ENCODE assay signal across 22 cellular contexts in genomic region chr3:101177577-101177976, GRCh38.
DNase-seq lines count a peak whose midpoint lies in the region; ATAC-seq and TF ChIP-seq lines count a peak whose summit lies in the region.
"Had no signal": no experiment of that assay in that cellular context is flagged by ENCODE, and none has a peak within 500 bp of the region (broad histone marks: within the 10 kb centered on the region; RNA-seq: fewer than 3 reads in every experiment).

No MANE protein-coding gene starts in this region.

- TF ChIP-seq EP300 in esophagus muscularis mucosa (IDR thresholded peaks at IDR 0.05) = no peak

- TF ChIP-seq POLR2A in esophagus muscularis mucosa (IDR thresholded peaks at IDR 0.05; ENCODE audit: low read depth) = no peak

- no peaks in the 10 kb centered on the region for H3K36me3 ChIP-seq in esophagus muscularis mucosa
- H3K36me3 ChIP-seq in osteoblast (ENCODE audit: insufficient read depth, low read length) = no peaks in the 10 kb centered on the region
- H3K36me3 ChIP-seq: BE2C; BLaER1 treated with 17β-estradiol and CSF1 and Interleukin-3, amounts not matched to agents 10 nM and 100 nM; HAP-1 had no signal

- H3K4me1 ChIP-seq in esophagus muscularis mucosa (peaks cover 0 to 10% (median 0%) of the 10 kb centered on the region in 4 donors), osteoblast (ENCODE audit: insufficient read depth, low read length) (peaks cover 6% of the 10 kb centered on the region)
- H3K4me1 ChIP-seq: HAP-1 had no signal

- H3K27me3 ChIP-seq in esophagus muscularis mucosa (no peaks in the 10 kb centered on the region), osteoblast (ENCODE audit: insufficient read depth, low read length) (no peaks in the 10 kb centered on the region)
- H3K27me3 ChIP-seq: BE2C; BLaER1 treated with 17β-estradiol and CSF1 and Interleukin-3, amounts not matched to agents 10 nM and 100 nM had no signal

- H3K4me3 ChIP-seq in esophagus muscularis mucosa (no peak overlapping the region), osteoblast (ENCODE audit: insufficient read depth, low read length) (no peak overlapping the region)
- H3K4me3 ChIP-seq: A549; BLaER1 treated with 17β-estradiol and CSF1 and Interleukin-3, amounts not matched to agents 10 nM and 100 nM; HAP-1 had no signal

- DNase-seq in activated CD8-positive, alpha-beta T cell treated with anti-CD3 and anti-CD28 coated beads for 36 hours = no peak
- no peak for DNase-seq in activated CD8-positive, alpha-beta T cell treated with anti-CD3 and anti-CD28 coated beads, Interleukin-2, amount 10 ng/mL, durations not matched to agents 7 days and 5 days
- DNase-seq in esophagus muscularis mucosa (ENCODE audit: extremely low spot score) = peak; percentile 14
- DNase-seq in osteoblast (ENCODE audit: insufficient read length, low spot score, missing footprints) = no peak
- DNase-seq in foreskin melanocyte = no peak
- no peak for DNase-seq in retina
- DNase-seq: 8988T; ACHN; AML-193; BE2C; CD4-positive, alpha-beta T cell; CD8-positive, alpha-beta memory T cell; DMS 273 treated with DMSO at 0.1 percent for 48 hours; DMS79 treated with DMSO at 0.1 percent for 48 hours; GF-D8; GOT3; HFFc6 had no signal

- peak overlapping the region; percentile 9 for H2AFZ ChIP-seq in osteoblast (ENCODE audit: low read length)

- H4K20me1 ChIP-seq in osteoblast (ENCODE audit: insufficient read depth, low read length) = no peaks in the 10 kb centered on the region
- H4K20me1 ChIP-seq: BLaER1 treated with 17β-estradiol and CSF1 and Interleukin-3, amounts not matched to agents 10 nM and 100 nM had no signal

- no peak overlapping the region for H3K4me3 Mint-ChIP-seq in activated CD8-positive, alpha-beta T cell treated with anti-CD3 and anti-CD28 coated beads for 36 hours
- H3K4me3 Mint-ChIP-seq in activated CD8-positive, alpha-beta T cell treated with anti-CD3 and anti-CD28 coated beads, Interleukin-2, amount 10 ng/mL, durations not matched to agents 7 days and 5 days = no peak overlapping the region
- no peak overlapping the region for H3K4me3 Mint-ChIP-seq in activated T-helper 17 cell treated with anti-CD3 and anti-CD28 coated beads, Interleukin-2, amount 50 U/mL, for 72 hours
- H3K4me3 Mint-ChIP-seq: CD14-positive monocyte; CD4-positive, alpha-beta T cell; CD8-positive, alpha-beta memory T cell; HFFc6 had no signal

- H3K4me2 ChIP-seq in osteoblast (ENCODE audit: insufficient read depth, low read length) = no peak overlapping the region
- H3K4me2 ChIP-seq: A549; BLaER1 treated with 17β-estradiol and CSF1 and Interleukin-3, amounts not matched to agents 10 nM and 100 nM had no signal

- no peaks in the 10 kb centered on the region for H3K36me3 Mint-ChIP-seq in activated CD8-positive, alpha-beta T cell treated with anti-CD3 and anti-CD28 coated beads for 36 hours (ENCODE audit: low read depth)
- H3K36me3 Mint-ChIP-seq in activated CD8-positive, alpha-beta T cell treated with anti-CD3 and anti-CD28 coated beads, Interleukin-2, amount 10 ng/mL, durations not matched to agents 7 days and 5 days (ENCODE audit: low read depth) = no peaks in the 10 kb centered on the region
- no peaks in the 10 kb centered on the region for H3K36me3 Mint-ChIP-seq in activated T-helper 17 cell treated with anti-CD3 and anti-CD28 coated beads, Interleukin-2, amount 50 U/mL, for 72 hours (ENCODE audit: low read depth)
- H3K36me3 Mint-ChIP-seq: CD14-positive monocyte; CD8-positive, alpha-beta memory T cell had no signal

- no peaks in the 10 kb centered on the region for H3K4me1 Mint-ChIP-seq in activated CD8-positive, alpha-beta T cell treated with anti-CD3 and anti-CD28 coated beads for 36 hours (ENCODE audit: low read depth)
- no peaks in the 10 kb centered on the region for H3K4me1 Mint-ChIP-seq in activated CD8-positive, alpha-beta T cell treated with anti-CD3 and anti-CD28 coated beads, Interleukin-2, amount 10 ng/mL, durations not matched to agents 7 days and 5 days (ENCODE audit: low read depth)
- no peaks in the 10 kb centered on the region for H3K4me1 Mint-ChIP-seq in activated T-helper 17 cell treated with anti-CD3 and anti-CD28 coated beads, Interleukin-2, amount 50 U/mL, for 72 hours
- H3K4me1 Mint-ChIP-seq: CD14-positive monocyte; CD8-positive, alpha-beta memory T cell had no signal

- no peak overlapping the region for H3K27ac Mint-ChIP-seq in activated CD8-positive, alpha-beta T cell treated with anti-CD3 and anti-CD28 coated beads for 36 hours
- no peak overlapping the region for H3K27ac Mint-ChIP-seq in activated CD8-positive, alpha-beta T cell treated with anti-CD3 and anti-CD28 coated beads, Interleukin-2, amount 10 ng/mL, durations not matched to agents 7 days and 5 days
- no peak overlapping the region for H3K27ac Mint-ChIP-seq in activated T-helper 17 cell treated with anti-CD3 and anti-CD28 coated beads, Interleukin-2, amount 50 U/mL, for 72 hours
- H3K27ac Mint-ChIP-seq: CD14-positive monocyte; CD4-positive, alpha-beta T cell; CD8-positive, alpha-beta memory T cell; HFFc6 had no signal

- TF ChIP-seq CTCF in activated CD8-positive, alpha-beta T cell treated with anti-CD3 and anti-CD28 coated beads for 36 hours (IDR thresholded peaks at IDR 0.05) = no peak
- TF ChIP-seq CTCF in esophagus muscularis mucosa (IDR thresholded peaks at IDR 0.05) = no peak
- no peak for TF ChIP-seq CTCF in osteoblast (IDR thresholded peaks at IDR 0.05; ENCODE audit: extremely low read depth, low read depth, low read length)

- H3K9me3 Mint-ChIP-seq in activated CD8-positive, alpha-beta T cell treated with anti-CD3 and anti-CD28 coated beads for 36 hours = peaks cover 1% of the 10 kb centered on the region
- no peaks in the 10 kb centered on the region for H3K9me3 Mint-ChIP-seq in activated CD8-positive, alpha-beta T cell treated with anti-CD3 and anti-CD28 coated beads, Interleukin-2, amount 10 ng/mL, durations not matched to agents 7 days and 5 days (ENCODE audit: insufficient read depth)
- no peaks in the 10 kb centered on the region for H3K9me3 Mint-ChIP-seq in activated T-helper 17 cell treated with anti-CD3 and anti-CD28 coated beads, Interleukin-2, amount 50 U/mL, for 72 hours
- H3K9me3 Mint-ChIP-seq: HFFc6 had no signal

- no peak overlapping the region for H3K27ac ChIP-seq in esophagus muscularis mucosa (replicated peaks in 1 of 4)
- no peak overlapping the region for H3K27ac ChIP-seq in osteoblast (ENCODE audit: low read depth, low read length)
- H3K27ac ChIP-seq: A549; BLaER1 treated with 17β-estradiol and CSF1 and Interleukin-3, amounts not matched to agents 10 nM and 100 nM had no signal

- CTCF ChIA-PET in activated CD8-positive, alpha-beta T cell treated with anti-CD3 and anti-CD28 coated beads for 36 hours (lab: Charles Lee) = no interaction called here
- CTCF ChIA-PET in activated CD8-positive, alpha-beta T cell treated with anti-CD3 and anti-CD28 coated beads, Interleukin-2, amount 10 ng/mL, durations not matched to agents 7 days and 5 days (lab: Charles Lee) = no interaction called here

- H3K9me3 ChIP-seq in esophagus muscularis mucosa = no peaks in the 10 kb centered on the region
- H3K9me3 ChIP-seq in osteoblast (ENCODE audit: low read depth, low read length) = no peaks in the 10 kb centered on the region
- H3K9me3 ChIP-seq: A549; BE2C; BLaER1 treated with 17β-estradiol and CSF1 and Interleukin-3, amounts not matched to agents 10 nM and 100 nM; HAP-1 had no signal

- H3K79me2 ChIP-seq in osteoblast (ENCODE audit: insufficient read depth, low read length) = no peaks in the 10 kb centered on the region

- intact Hi-C loops in activated CD8-positive, alpha-beta T cell treated with anti-CD3 and anti-CD28 coated beads for 36 hours (cut with micrococcal nuclease) = no loop called here
- intact Hi-C loops in esophagus muscularis mucosa (cut with DNase I) = no loop called here

- peak; percentile 60 for ATAC-seq in activated CD8-positive, alpha-beta T cell treated with anti-CD3 and anti-CD28 coated beads for 36 hours
- no peak for ATAC-seq in activated CD8-positive, alpha-beta T cell treated with anti-CD3 and anti-CD28 coated beads, Interleukin-2, amount 10 ng/mL, durations not matched to agents 7 days and 5 days
- ATAC-seq in activated T-helper 17 cell treated with anti-CD3 and anti-CD28 coated beads, Interleukin-2, amount 50 U/mL, for 72 hours (replicated peaks) = peak; percentile 16
- ATAC-seq: A549 had no signal

- POLR2A ChIA-PET in activated CD8-positive, alpha-beta T cell treated with anti-CD3 and anti-CD28 coated beads for 36 hours (lab: Charles Lee) = no interaction called here
- POLR2A ChIA-PET in activated CD8-positive, alpha-beta T cell treated with anti-CD3 and anti-CD28 coated beads, Interleukin-2, amount 10 ng/mL, durations not matched to agents 7 days and 5 days (lab: Charles Lee) = no interaction called here

- H3K27me3 Mint-ChIP-seq in activated CD8-positive, alpha-beta T cell treated with anti-CD3 and anti-CD28 coated beads for 36 hours = peaks cover 5% of the 10 kb centered on the region
- no peaks in the 10 kb centered on the region for H3K27me3 Mint-ChIP-seq in activated CD8-positive, alpha-beta T cell treated with anti-CD3 and anti-CD28 coated beads, Interleukin-2, amount 10 ng/mL, durations not matched to agents 7 days and 5 days (ENCODE audit: low read depth)
- H3K27me3 Mint-ChIP-seq in activated T-helper 17 cell treated with anti-CD3 and anti-CD28 coated beads, Interleukin-2, amount 50 U/mL, for 72 hours = peaks cover 10% of the 10 kb centered on the region
- H3K27me3 Mint-ChIP-seq: CD8-positive, alpha-beta memory T cell had no signal
